23 cellular contexts compared by ENCODE assay signal in genomic region chr11:115220423-115220822, GRCh38.
DNase-seq lines count a peak whose midpoint lies in the region; ATAC-seq and TF ChIP-seq lines count a peak whose summit lies in the region.
"Had no signal": no experiment of that assay in that cellular context is flagged by ENCODE, and none has a peak within 500 bp of the region (broad histone marks: within the 10 kb centered on the region; RNA-seq: fewer than 3 reads in every experiment).

No MANE protein-coding gene starts in this region.

- TF ChIP-seq CTCF in LNCaP clone FGC (IDR thresholded peaks at IDR 0.05; ENCODE audit: control insufficient read depth, extremely low read depth, insufficient read depth): no peak
- no peak for TF ChIP-seq CTCF in OCI-LY7 (conservative IDR thresholded peaks at IDR 0.05; ENCODE audit: low read length)
- no peak for TF ChIP-seq CTCF in psoas muscle (IDR thresholded peaks at IDR 0.05)
- no peak for TF ChIP-seq CTCF in sigmoid colon (IDR thresholded peaks at IDR 0.05)

- no peak for TF ChIP-seq POLR2A in sigmoid colon (IDR thresholded peaks at IDR 0.05)

- TF ChIP-seq EP300 in sigmoid colon (IDR thresholded peaks at IDR 0.05): no peak

- H3K4me1 ChIP-seq in OCI-LY7 (ENCODE audit: insufficient read depth, low read length, poor library complexity, severe bottlenecking): peaks cover 83% of the 10 kb centered on the region
- H3K4me1 ChIP-seq in psoas muscle: peaks cover 33% of the 10 kb centered on the region
- H3K4me1 ChIP-seq in sigmoid colon: peaks cover 0 to 7% (median 3%) of the 10 kb centered on the region in 4 donors
- H3K4me1 ChIP-seq: HAP-1 had no signal

- H3K27me3 Mint-ChIP-seq in activated CD4-positive, alpha-beta T cell treated with anti-CD3 and anti-CD28 coated beads, Interleukin-2, amount 10 ng/mL, durations not matched to agents 24 days and 14 days: peaks cover 26% of the 10 kb centered on the region

- H3K4me3 ChIP-seq in LNCaP clone FGC (ENCODE audit: low read depth, low read length) (no peak overlapping the region), OCI-LY7 (ENCODE audit: low read depth, low read length, poor library complexity, severe bottlenecking) (no peak overlapping the region), psoas muscle (peak overlapping the region; percentile 35), sigmoid colon (no peak overlapping the region)
- H3K4me3 ChIP-seq: GM23338, HAP-1, SJSA1 had no signal

- H3K4me2 ChIP-seq in OCI-LY7 (ENCODE audit: low read length): peak overlapping the region; percentile 72
- H3K4me2 ChIP-seq: GM23338 had no signal

- H3K27me3 ChIP-seq in psoas muscle (ENCODE audit: insufficient read depth in 3 of 3, low read length in 2 of 3) (no peaks in the 10 kb centered on the region), sigmoid colon (no peaks in the 10 kb centered on the region)
- H3K27me3 ChIP-seq: SJSA1 had no signal

- intact Hi-C loops in OCI-LY7 (cut with micrococcal nuclease; ENCODE audit: unreplicated experiment) (loop anchor here (5.0 to 10.0 kb wide), 2 partner anchors 282 to 714 kb away; partner anchors contain the start of gene CADM1), psoas muscle (cut with DNase I) (loop anchor here in 1 of 2 donors (2.0 to 10.0 kb wide), 2 partner anchors 52 to 116 kb away; no protein-coding TSS in a partner anchor), sigmoid colon (cut with DNase I) (no loop called here)
- intact Hi-C loops in activated CD4-positive, alpha-beta T cell treated with anti-CD3 and anti-CD28 coated beads, Interleukin-2, amount 10 ng/mL, durations not matched to agents 24 days and 14 days (cut with micrococcal nuclease): loop anchor here (10.0 kb wide), 1 partner anchor 704 kb away; no protein-coding TSS in a partner anchor

- H3K9me2 ChIP-seq in OCI-LY7 (ENCODE audit: insufficient read depth, low read length): no peaks in the 10 kb centered on the region

- peaks cover 2% of the 10 kb centered on the region for H3K9me3 Mint-ChIP-seq in activated CD4-positive, alpha-beta T cell treated with anti-CD3 and anti-CD28 coated beads, Interleukin-2, amount 10 ng/mL, durations not matched to agents 24 days and 14 days
- H3K9me3 Mint-ChIP-seq: CD14-positive monocyte, GM23338 had no signal

- H3K4me3 Mint-ChIP-seq in activated CD4-positive, alpha-beta T cell treated with anti-CD3 and anti-CD28 coated beads, Interleukin-2, amount 10 ng/mL, durations not matched to agents 24 days and 14 days: no peak overlapping the region
- H3K4me3 Mint-ChIP-seq: CD14-positive monocyte, GM23338, T-helper 17 cell had no signal

- peak; percentile 8 for DNase-seq in NCI-H748 (lab: John Stamatoyannopoulos, UW; ENCODE audit: unreplicated experiment)
- DNase-seq in NCI-H748 treated with DMSO at 0.1 percent for 48 hours (lab: John Stamatoyannopoulos, UW): no peak
- peak; percentile 64 for DNase-seq in LNCaP clone FGC (ENCODE audit: low read depth)
- no peak for DNase-seq in OCI-LY7 (ENCODE audit: low spot score)
- no peak for DNase-seq in psoas muscle
- DNase-seq in activated CD4-positive, alpha-beta T cell treated with anti-CD3 and anti-CD28 coated beads, Interleukin-2, amount 10 ng/mL, durations not matched to agents 24 days and 14 days: no peak
- DNase-seq in HUDEP-2 (lab: John Stamatoyannopoulos, UW; ENCODE audit: unreplicated experiment in 76 of 76): no peak
- DNase-seq in sigmoid colon: no peak
- DNase-seq: GDM1, KG1, MV-4-11, NCI-H1436, NCI-H2029, NCI-H345, NCI-H526, OCI-M1, SW 1271, T-helper 17 cell had no signal

- no peaks in the 10 kb centered on the region for H4K20me1 ChIP-seq in OCI-LY7 (ENCODE audit: insufficient read depth, low read length)

- no peak overlapping the region for H3K27ac Mint-ChIP-seq in activated CD4-positive, alpha-beta T cell treated with anti-CD3 and anti-CD28 coated beads, Interleukin-2, amount 10 ng/mL, durations not matched to agents 24 days and 14 days
- H3K27ac Mint-ChIP-seq: CD14-positive monocyte, GM23338, T-helper 17 cell had no signal

- CTCF ChIA-PET in OCI-LY7 (lab: Charles Lee; ENCODE audit: unreplicated experiment): no interaction called here

- H3K9me3 ChIP-seq in OCI-LY7 (ENCODE audit: low read length): no peaks in the 10 kb centered on the region
- H3K9me3 ChIP-seq in psoas muscle: no peaks in the 10 kb centered on the region
- H3K9me3 ChIP-seq in sigmoid colon: no peaks in the 10 kb centered on the region
- H3K9me3 ChIP-seq: HAP-1, SJSA1 had no signal

- POLR2A ChIA-PET in OCI-LY7 (lab: Charles Lee): interaction anchor here (0.8 to 1.6 kb wide), 6 partner anchors 10 to 710 kb away, joined by 3 to 7 read pairs (median 4); no protein-coding TSS in a partner anchor

- peaks cover 22% of the 10 kb centered on the region for H3K36me3 ChIP-seq in OCI-LY7 (ENCODE audit: insufficient read depth, low read length)
- no peaks in the 10 kb centered on the region for H3K36me3 ChIP-seq in psoas muscle (ENCODE audit: insufficient read depth in 1 of 2, low read depth in 1 of 2)
- H3K36me3 ChIP-seq in sigmoid colon: peaks cover 0 to 6% (median 0%) of the 10 kb centered on the region in 4 donors
- H3K36me3 ChIP-seq: HAP-1, SJSA1 had no signal

- peak; percentile 68 to 82 (median 76) for ATAC-seq in psoas muscle
- ATAC-seq: GM23338, T-helper 17 cell had no signal

- H3K36me3 Mint-ChIP-seq in activated CD4-positive, alpha-beta T cell treated with anti-CD3 and anti-CD28 coated beads, Interleukin-2, amount 10 ng/mL, durations not matched to agents 24 days and 14 days (ENCODE audit: low read depth): no peaks in the 10 kb centered on the region
- H3K36me3 Mint-ChIP-seq: CD14-positive monocyte had no signal

- H3K27ac ChIP-seq in OCI-LY7 (ENCODE audit: low read depth, low read length, poor library complexity, severe bottlenecking) (no peak overlapping the region), psoas muscle (peak overlapping the region; percentile 88), sigmoid colon (no peak overlapping the region)
- H3K27ac ChIP-seq: HL-60, SJSA1 had no signal

- H3K4me1 Mint-ChIP-seq in activated CD4-positive, alpha-beta T cell treated with anti-CD3 and anti-CD28 coated beads, Interleukin-2, amount 10 ng/mL, durations not matched to agents 24 days and 14 days: peaks cover 29% of the 10 kb centered on the region
- H3K4me1 Mint-ChIP-seq: CD14-positive monocyte had no signal

- H3K79me2 ChIP-seq in OCI-LY7 (ENCODE audit: insufficient read depth, low read depth, low read length): no peaks in the 10 kb centered on the region

- H2AFZ ChIP-seq in OCI-LY7 (ENCODE audit: low read length): no peak overlapping the region; the same call in 1 of the 2 replicates
- H2AFZ ChIP-seq: GM23338 had no signal

- no TSS peak for BruUV-seq in OCI-LY7 (replicated peaks; lab: Mats Ljungman, UMichigan)

- WGBS in psoas muscle, 3 donors: 26 to 34% (median 32%) methylated on average over 6 of the region's 6 CpGs
- WGBS in sigmoid colon, 2 donors: 84 to 87% methylated on average over 6 of the region's 6 CpGs

Comparison
In these comparisons a context has a peak if more than half of its experiments do, and no peak if none do; other contexts are left out.
1. DNase-seq: peak in NCI-H748 (single experiment) and LNCaP clone FGC (single experiment); none in NCI-H748 treated with DMSO at 0.1 percent for 48 hours (single experiment), OCI-LY7 (single experiment), psoas muscle (0 of 2), activated CD4-positive, alpha-beta T cell treated with anti-CD3 and anti-CD28 coated beads, Interleukin-2, amount 10 ng/mL, durations not matched to agents 24 days and 14 days (single experiment), HUDEP-2 (0 of 76) and sigmoid colon (single experiment).